Comparison of ENCODE assay signal across 1 cellular context in genomic region chr19:47741544-47742125, GRCh38.
TF ChIP-seq lines count a peak whose summit lies in the region.

No MANE protein-coding gene starts in this region.

TF ChIP-seq in HEK293, 187 proteins besides CTCF, POLR2A, EP300 and RAD21 (continued from another document):
- TF ChIP-seq, protein P1, sequence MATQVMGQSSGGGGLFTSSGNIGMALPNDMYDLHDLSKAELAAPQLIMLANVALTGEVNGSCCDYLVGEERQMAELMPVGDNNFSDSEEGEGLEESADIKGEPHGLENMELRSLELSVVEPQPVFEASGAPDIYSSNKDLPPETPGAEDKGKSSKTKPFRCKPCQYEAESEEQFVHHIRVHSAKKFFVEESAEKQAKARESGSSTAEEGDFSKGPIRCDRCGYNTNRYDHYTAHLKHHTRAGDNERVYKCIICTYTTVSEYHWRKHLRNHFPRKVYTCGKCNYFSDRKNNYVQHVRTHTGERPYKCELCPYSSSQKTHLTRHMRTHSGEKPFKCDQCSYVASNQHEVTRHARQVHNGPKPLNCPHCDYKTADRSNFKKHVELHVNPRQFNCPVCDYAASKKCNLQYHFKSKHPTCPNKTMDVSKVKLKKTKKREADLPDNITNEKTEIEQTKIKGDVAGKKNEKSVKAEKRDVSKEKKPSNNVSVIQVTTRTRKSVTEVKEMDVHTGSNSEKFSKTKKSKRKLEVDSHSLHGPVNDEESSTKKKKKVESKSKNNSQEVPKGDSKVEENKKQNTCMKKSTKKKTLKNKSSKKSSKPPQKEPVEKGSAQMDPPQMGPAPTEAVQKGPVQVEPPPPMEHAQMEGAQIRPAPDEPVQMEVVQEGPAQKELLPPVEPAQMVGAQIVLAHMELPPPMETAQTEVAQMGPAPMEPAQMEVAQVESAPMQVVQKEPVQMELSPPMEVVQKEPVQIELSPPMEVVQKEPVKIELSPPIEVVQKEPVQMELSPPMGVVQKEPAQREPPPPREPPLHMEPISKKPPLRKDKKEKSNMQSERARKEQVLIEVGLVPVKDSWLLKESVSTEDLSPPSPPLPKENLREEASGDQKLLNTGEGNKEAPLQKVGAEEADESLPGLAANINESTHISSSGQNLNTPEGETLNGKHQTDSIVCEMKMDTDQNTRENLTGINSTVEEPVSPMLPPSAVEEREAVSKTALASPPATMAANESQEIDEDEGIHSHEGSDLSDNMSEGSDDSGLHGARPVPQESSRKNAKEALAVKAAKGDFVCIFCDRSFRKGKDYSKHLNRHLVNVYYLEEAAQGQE (tag by site-specific recombination; IDR thresholded peaks at IDR 0.05) = no peak
- TF ChIP-seq, protein P2, sequence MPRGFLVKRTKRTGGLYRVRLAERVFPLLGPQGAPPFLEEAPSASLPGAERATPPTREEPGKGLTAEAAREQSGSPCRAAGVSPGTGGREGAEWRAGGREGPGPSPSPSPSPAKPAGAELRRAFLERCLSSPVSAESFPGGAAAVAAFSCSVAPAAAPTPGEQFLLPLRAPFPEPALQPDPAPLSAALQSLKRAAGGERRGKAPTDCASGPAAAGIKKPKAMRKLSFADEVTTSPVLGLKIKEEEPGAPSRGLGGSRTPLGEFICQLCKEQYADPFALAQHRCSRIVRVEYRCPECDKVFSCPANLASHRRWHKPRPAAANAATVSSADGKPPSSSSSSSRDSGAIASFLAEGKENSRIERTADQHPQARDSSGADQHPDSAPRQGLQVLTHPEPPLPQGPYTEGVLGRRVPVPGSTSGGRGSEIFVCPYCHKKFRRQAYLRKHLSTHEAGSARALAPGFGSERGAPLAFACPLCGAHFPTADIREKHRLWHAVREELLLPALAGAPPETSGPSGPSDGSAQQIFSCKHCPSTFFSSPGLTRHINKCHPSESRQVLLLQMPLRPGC (tag by site-specific recombination; IDR thresholded peaks at IDR 0.05) = no peak
- TF ChIP-seq ZNF37A (tag by site-specific recombination; IDR thresholded peaks at IDR 0.05) (no peak), SP7 (tag by site-specific recombination; IDR thresholded peaks at IDR 0.05) (no peak), BCL11B (tag by site-specific recombination; IDR thresholded peaks at IDR 0.05; ENCODE audit: low read depth) (no peak), ZBTB1 (tag by site-specific recombination; IDR thresholded peaks at IDR 0.05) (no peak), ZNF501 (tag by site-specific recombination; IDR thresholded peaks at IDR 0.05) (no peak), ZSCAN16 (tag by site-specific recombination; IDR thresholded peaks at IDR 0.05) (no peak)
